In the genomic region with DNA sequence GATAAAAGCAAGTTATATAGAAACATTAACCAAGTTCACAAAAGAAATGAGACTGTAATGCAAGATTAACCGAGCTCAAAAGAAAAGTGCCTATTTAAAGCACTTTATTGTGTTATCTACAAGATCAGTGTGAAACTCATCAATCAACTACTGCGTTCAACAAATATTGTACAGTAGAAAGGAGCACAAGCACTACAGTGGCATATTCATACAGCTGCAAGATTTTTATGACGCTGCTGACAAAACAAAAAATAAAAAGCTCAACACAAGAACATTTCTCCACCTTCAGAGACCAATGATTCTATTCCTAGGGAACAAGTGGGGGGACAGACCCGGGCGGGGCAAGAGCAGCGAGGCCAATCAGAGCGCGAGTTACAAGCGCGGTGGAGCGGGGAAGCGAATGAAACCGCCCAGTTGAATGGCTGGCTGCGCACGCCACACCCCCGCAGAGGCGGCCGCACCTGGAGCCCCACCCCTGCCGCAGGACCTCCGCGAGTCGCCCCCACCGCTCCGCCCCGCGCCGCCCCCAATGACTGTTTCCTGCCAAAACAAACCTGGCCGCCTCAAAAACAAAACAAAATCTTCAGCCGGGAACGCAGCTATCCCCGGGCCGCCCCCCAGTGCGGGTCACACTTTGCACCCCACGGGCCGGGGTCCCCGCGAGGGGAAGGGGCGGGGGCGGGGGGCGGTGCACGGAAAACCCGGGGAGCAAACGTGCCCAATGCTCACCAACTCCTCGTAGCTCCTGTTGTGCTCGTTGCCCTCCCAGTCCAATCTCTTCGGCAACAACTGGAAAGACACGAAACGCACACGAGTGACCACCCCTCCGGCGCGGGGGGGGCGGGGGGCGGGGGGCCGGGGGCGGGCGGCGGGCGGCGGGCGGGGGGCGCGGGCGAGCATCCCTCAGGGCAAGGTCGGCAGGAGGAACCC, we compare ENCODE assay signal across 8 cellular contexts. TPM values are rescaled to one million over a fixed set of nuclear protein-coding genes. Genes with fewer than 3 reads are reported as not detected.
DNase-seq lines count a peak whose midpoint lies in the region; ATAC-seq, FAIRE-seq and TF ChIP-seq lines count a peak whose summit lies in the region.

No MANE protein-coding gene starts in this region.

- no peaks in the 10 kb centered on the region for H3K9me3 Mint-ChIP-seq in mesothelial cell of epicardium

- H3K36me3 ChIP-seq in OCI-LY1 (ENCODE audit: insufficient read depth, low read length) (peaks cover 45% of the 10 kb centered on the region), endothelial cell of umbilical vein (ENCODE audit: control insufficient read depth in 2 of 2, extremely low read depth in 1 of 2, insufficient read depth in 2 of 2, low read length in 2 of 2) (no peaks in the 10 kb centered on the region)

- peak overlapping the region; percentile 76 for H3K4me3 Mint-ChIP-seq in mesothelial cell of epicardium

- H3K9me3 ChIP-seq in OCI-LY1 (ENCODE audit: low read length): no peaks in the 10 kb centered on the region
- no peaks in the 10 kb centered on the region for H3K9me3 ChIP-seq in endothelial cell of umbilical vein (replicated peaks; ENCODE audit: control insufficient read depth, insufficient read depth, low read length)

- POLR2A ChIA-PET in endothelial cell of umbilical vein (lab: Charles Lee): interaction anchor here (0.6 to 0.7 kb wide), 2 partner anchors 9 to 13 kb away, joined by 3 read pairs; no protein-coding TSS in a partner anchor

- H3K27me3 ChIP-seq in OCI-LY1 (ENCODE audit: insufficient read depth, low read length): no peaks in the 10 kb centered on the region
- H3K27me3 ChIP-seq in endothelial cell of umbilical vein (ENCODE audit: control insufficient read depth in 2 of 2, insufficient read depth in 2 of 2, low read length in 2 of 2): peaks cover 4% of the 10 kb centered on the region in 2 experiments

- H3K79me2 ChIP-seq in OCI-LY1 (ENCODE audit: insufficient read depth, low read length) (peaks cover 43% of the 10 kb centered on the region), endothelial cell of umbilical vein (ENCODE audit: control insufficient read depth, insufficient read depth, low read length) (peaks cover 26% of the 10 kb centered on the region)

- peak overlapping the region; percentile 95 for H3K27ac ChIP-seq in OCI-LY1 (ENCODE audit: low read depth, low read length, poor library complexity, severe bottlenecking)
- no peak overlapping the region for H3K27ac ChIP-seq in endothelial cell of umbilical vein (ENCODE audit: insufficient read depth, low read depth, low read length)

- dilution Hi-C loops in endothelial cell of umbilical vein (cut with MboI; ENCODE audit: extremely low pct_ligation_motif_present, low sequenced_read_pairs): no loop called here

- peak overlapping the region; percentile 83 for H3K4me3 ChIP-seq in OCI-LY1 (ENCODE audit: low read depth, low read length, poor library complexity, severe bottlenecking)
- peak overlapping the region; percentile 50 to 57 (median 52) for H3K4me3 ChIP-seq in endothelial cell of umbilical vein (replicated peaks in 1 of 3; ENCODE audit: insufficient read depth in 1 of 3, low read depth in 1 of 3, low read length in 3 of 3)

- H3K9me1 ChIP-seq in endothelial cell of umbilical vein (replicated peaks; ENCODE audit: control insufficient read depth, extremely low read depth, insufficient read depth, low read length): no peaks in the 10 kb centered on the region

- no peaks in the 10 kb centered on the region for H3K9me2 ChIP-seq in OCI-LY1 (ENCODE audit: low read depth, low read length)

- H3K4me1 ChIP-seq in OCI-LY1 (ENCODE audit: insufficient read depth, low read length, severe bottlenecking) (peaks cover 45% of the 10 kb centered on the region), endothelial cell of umbilical vein (ENCODE audit: control insufficient read depth, extremely low read depth, insufficient read depth, low read length) (peaks cover 12% of the 10 kb centered on the region)

- peak overlapping the region; percentile 91 for H3K9ac ChIP-seq in OCI-LY1 (ENCODE audit: low read length)
- no peak overlapping the region for H3K9ac ChIP-seq in endothelial cell of umbilical vein (replicated peaks; ENCODE audit: extremely low read depth, insufficient read depth, low read length)

- no TSS peak for BruUV-seq in endothelial cell of umbilical vein (replicated peaks; lab: Mats Ljungman, UMichigan)

- no peak overlapping the region for H2AFZ ChIP-seq in OCI-LY1 (ENCODE audit: low read length)
- H2AFZ ChIP-seq in endothelial cell of umbilical vein (ENCODE audit: low read depth, low read length): no peak overlapping the region

- TF ChIP-seq CTCF in D721Med (IDR thresholded peaks at IDR 0.05; ENCODE audit: insufficient read depth, missing control alignments) (no peak), OCI-LY1 (IDR thresholded peaks at IDR 0.05; ENCODE audit: low read length) (no peak), endothelial cell of umbilical vein (IDR thresholded peaks at IDR 0.05; ENCODE audit: extremely low read depth in 1 of 2, insufficient read depth in 1 of 2, low read depth in 1 of 2, low read length in 2 of 2) (no peak), mesothelial cell of epicardium (IDR thresholded peaks at IDR 0.05; ENCODE audit: unreplicated experiment) (no peak)

- TF ChIP-seq POLR2A in endothelial cell of umbilical vein (IDR thresholded peaks at IDR 0.05; ENCODE audit: low read depth, low read length): no peak

- FAIRE-seq in D721Med (lab: Jason Lieb, UNC): no peak
- FAIRE-seq in endothelial cell of umbilical vein (lab: Jason Lieb, UNC): peak; percentile 98

- peaks cover 25% of the 10 kb centered on the region for H3K4me1 Mint-ChIP-seq in mesothelial cell of epicardium

- H3K36me3 Mint-ChIP-seq in mesothelial cell of epicardium: peaks cover 14% of the 10 kb centered on the region

- ATAC-seq in GM21529 (IDR thresholded peaks at IDR 0.05; ENCODE audit: unreplicated experiment): peak; percentile 73

- H4K20me1 ChIP-seq in OCI-LY1 (ENCODE audit: insufficient read depth, low read length): no peaks in the 10 kb centered on the region
- no peaks in the 10 kb centered on the region for H4K20me1 ChIP-seq in endothelial cell of umbilical vein (replicated peaks; ENCODE audit: control insufficient read depth, extremely low read depth, insufficient read depth, low read length)

- CTCF ChIA-PET in endothelial cell of umbilical vein (lab: Charles Lee): interaction anchor here (0.6 to 1.7 kb wide), 4 partner anchors 30 to 128 kb away, joined by 3 to 8 read pairs (median 5); a partner anchor contains a TSS

- H3K4me2 ChIP-seq in OCI-LY1 (ENCODE audit: low read length): peak overlapping the region; percentile 97
- H3K4me2 ChIP-seq in endothelial cell of umbilical vein (ENCODE audit: insufficient read depth, low read length): peak overlapping the region; percentile 83

- intact Hi-C loops in endothelial cell of umbilical vein (cut with micrococcal nuclease): loop anchor here (1.0 kb wide), 2 partner anchors 37 to 76 kb away; a partner anchor contains a TSS

- DNase-seq in D721Med (ENCODE audit: insufficient read length, low spot score) (peak; percentile 91), HuH-7.5 (ENCODE audit: low spot score) (peak; percentile 97), activated T-cell treated with anti-CD3 and anti-CD28 coated beads for 1 hour (ENCODE audit: low read depth) (peak; percentile 94), endothelial cell of umbilical vein (ENCODE audit: low read depth, low spot score) (peak; percentile 97), mesothelial cell of epicardium (ENCODE audit: low spot score in 2 of 2, unreplicated experiment in 2 of 2) (peak; percentile 90 to 95)
- DNase-seq in stimulated activated CD8-positive, alpha-beta memory T cell treated with anti-CD3 and anti-CD28 coated beads, Interleukin-15, amount 100 ng/mL, for 24 hours (ENCODE audit: low read depth): peak; percentile 95

- H3F3A ChIP-seq in OCI-LY1 (ENCODE audit: insufficient read depth, low read length): peaks cover 17% of the 10 kb centered on the region

- no peaks in the 10 kb centered on the region for H3K27me3 Mint-ChIP-seq in mesothelial cell of epicardium (ENCODE audit: low read depth)

- peak overlapping the region; percentile 95 for H3K27ac Mint-ChIP-seq in mesothelial cell of epicardium

TF ChIP-seq in endothelial cell of umbilical vein, 7 proteins besides CTCF, POLR2A, EP300 and RAD21:
- TF ChIP-seq GATA2 (IDR thresholded peaks at IDR 0.05; ENCODE audit: insufficient read depth, insufficient read length, low read depth, low read length): peak; percentile 49
- TF ChIP-seq, protein P1, sequence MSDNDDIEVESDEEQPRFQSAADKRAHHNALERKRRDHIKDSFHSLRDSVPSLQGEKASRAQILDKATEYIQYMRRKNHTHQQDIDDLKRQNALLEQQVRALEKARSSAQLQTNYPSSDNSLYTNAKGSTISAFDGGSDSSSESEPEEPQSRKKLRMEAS (IDR thresholded peaks at IDR 0.05; ENCODE audit: insufficient read depth, insufficient read length): no peak

RNA-seq across cellular contexts. Expression of a gene that starts 1.1 kb away (rescaled TPM):
- total RNA-seq in endothelial cell of umbilical vein (28.8 and 33.2 TPM in 2 replicates), mesothelial cell of epicardium (64.6 to 65.9 TPM (median 65.6 TPM) in 3 replicates)
- polyA plus RNA-seq in endothelial cell of umbilical vein: 4.7 and 6.1 TPM in 2 replicates
- 3.7 and 4.0 TPM in 2 replicates for polyA plus RNA-seq in endothelial cell of umbilical vein (2011; cell fraction: cytosol; rRNA removed)
- polyA plus RNA-seq in endothelial cell of umbilical vein (2011; cell fraction: nucleus; rRNA removed): 19.7 and 23.3 TPM in 2 replicates
- 10.2 and 10.7 TPM in 2 replicates for polyA plus RNA-seq in endothelial cell of umbilical vein (2012)
- polyA minus RNA-seq in endothelial cell of umbilical vein: 47.1 and 51.2 TPM in 2 replicates
- polyA minus RNA-seq in endothelial cell of umbilical vein (2011; cell fraction: cytosol; rRNA and poly(A)+ RNA removed): 21.4 TPM
- 82.3 and 99.3 TPM in 2 replicates for polyA minus RNA-seq in endothelial cell of umbilical vein (2011; cell fraction: nucleus; rRNA and poly(A)+ RNA removed)

RNA-seq across cellular contexts. Expression of a gene that starts 36.5 kb away (rescaled TPM):
- total RNA-seq in endothelial cell of umbilical vein: 360 and 389 TPM in 2 replicates
- 106 and 162 TPM in 2 replicates for polyA plus RNA-seq in endothelial cell of umbilical vein
- polyA plus RNA-seq in endothelial cell of umbilical vein (2011; cell fraction: cytosol; rRNA removed): 154 and 164 TPM in 2 replicates
- polyA plus RNA-seq in endothelial cell of umbilical vein (2011; cell fraction: nucleus; rRNA removed): 129 and 212 TPM in 2 replicates
- polyA plus RNA-seq in endothelial cell of umbilical vein (2012): 355 and 419 TPM in 2 replicates
- 65.5 and 67.3 TPM in 2 replicates for polyA minus RNA-seq in endothelial cell of umbilical vein
- 122 TPM for polyA minus RNA-seq in endothelial cell of umbilical vein (2011; cell fraction: cytosol; rRNA and poly(A)+ RNA removed)
- polyA minus RNA-seq in endothelial cell of umbilical vein (2011; cell fraction: nucleus; rRNA and poly(A)+ RNA removed): 45.8 and 58.5 TPM in 2 replicates
- 459 to 483 TPM (median 479 TPM) in 3 replicates for total RNA-seq in mesothelial cell of epicardium
